In genomic region chr5:128850049-128850448, GRCh38 we compare ENCODE assay signal across 26 cellular contexts.
"Had no signal": no experiment of that assay in that cellular context is flagged by ENCODE, and none has a peak within 500 bp of the region (broad histone marks: within the 10 kb centered on the region; RNA-seq: fewer than 3 reads in every experiment).

No MANE protein-coding gene starts in this region.

- FAIRE-seq: small intestine, urothelium cell line had no signal

- ATAC-seq: natural killer cell; psoas muscle; right cardiac atrium; right lobe of liver; stimulated activated effector memory CD8-positive, alpha-beta T cell treated with anti-CD3 and anti-CD28 coated beads, Interleukin-12 subunit alpha, Interleukin-12 subunit beta, amount 100 ng/mL, for 72 hours; stimulated activated naive B cell treated with anti-CD40 and anti-IgM and Interleukin-4, amounts not matched to agents 10 μg/mL and 1 μg/mL and 100 μg/mL, for 72 hours had no signal

- H3K27ac ChIP-seq: neural progenitor cell, ovary, parathyroid adenoma, psoas muscle, right lobe of liver, sigmoid colon, stomach, thoracic aorta, thyroid gland, tibial nerve, upper lobe of left lung, vagina had no signal

- H3K36me3 ChIP-seq: neural progenitor cell, ovary, right lobe of liver, sigmoid colon, stomach, thoracic aorta, thyroid gland, tibial nerve, upper lobe of left lung, vagina had no signal

- H3K4me2 ChIP-seq: neural progenitor cell had no signal

- H3K79me2 ChIP-seq: parathyroid adenoma had no signal

- H3K4me3 ChIP-seq: neural progenitor cell, ovary, psoas muscle, right lobe of liver, sigmoid colon, stomach, thoracic aorta, thyroid gland, tibial nerve, upper lobe of left lung, vagina had no signal

- DNase-seq: natural killer cell; occipital lobe; ovary; posterior cingulate gyrus; psoas muscle; right cardiac atrium; right lobe of liver; sigmoid colon; small intestine; stimulated activated CD4-positive, alpha-beta T cell treated with anti-CD3 and anti-CD28 coated beads, Interleukin-15, amount 100 ng/mL, for 24 hours; stimulated activated CD4-positive, alpha-beta T cell treated with anti-CD3 and anti-CD28 coated beads, Interleukin-2, amount 100 ng/mL, for 24 hours; stimulated activated CD4-positive, alpha-beta T cell treated with anti-CD3 and anti-CD28 coated beads, Interleukin-2, amount 100 ng/mL, for 48 hours; stimulated activated CD4-positive, alpha-beta T cell treated with anti-CD3 and anti-CD28 coated beads, Interleukin-4, amount 100 ng/mL, for 24 hours; stimulated activated naive B cell treated with anti-CD40 and anti-IgM and Interleukin-4, amounts not matched to agents 10 μg/mL and 1 μg/mL and 100 μg/mL, for 72 hours; stimulated activated naive CD4-positive, alpha-beta T cell treated with Interleukin-2 at 50 U/mL for 16 hours; stomach; thyroid gland; trophoblast cell; upper lobe of left lung had no signal

- H3K27me3 ChIP-seq: neural progenitor cell, ovary, right lobe of liver, sigmoid colon, stomach, thyroid gland, tibial nerve, upper lobe of left lung, vagina had no signal

- H2AFZ ChIP-seq: neural progenitor cell, parathyroid adenoma had no signal

- H3K4me1 ChIP-seq: neural progenitor cell, parathyroid adenoma, psoas muscle, right lobe of liver, sigmoid colon, stomach, thyroid gland, tibial nerve, upper lobe of left lung, vagina had no signal

- H3K9ac ChIP-seq: neural progenitor cell, parathyroid adenoma had no signal

- H3K9me3 ChIP-seq: ovary, right lobe of liver, thyroid gland had no signal
